In genomic region chr3:47781685-47782537, GRCh38 we compare ENCODE assay signal across 1 cellular context.
TF ChIP-seq lines count a peak whose summit lies in the region.

SMARCC1 (minus strand) TSS chr3:47781893; CDS start chr3:47781797, 96 bp downstream.

TF ChIP-seq in K562, 482 proteins besides CTCF, POLR2A, EP300 and RAD21 (continued from another document and continues in another):
- TF ChIP-seq ZNF318 (IDR thresholded peaks at IDR 0.05; ENCODE audit: borderline replicate concordance in 1 of 2, low read depth in 1 of 2) = no peak
- no peak for TF ChIP-seq MAFK (IDR thresholded peaks at IDR 0.05; ENCODE audit: low read length)
- peak; percentile 44; the same call in 1 of the 2 replicates for TF ChIP-seq MBD2 (IDR thresholded peaks at IDR 0.05; ENCODE audit: borderline replicate concordance, low read depth)
- no peak for TF ChIP-seq KAT2B (IDR thresholded peaks at IDR 0.05; ENCODE audit: low read depth, low read length)
- peak; percentile 80 for TF ChIP-seq U2AF1 (optimal IDR thresholded peaks at IDR 0.05; ENCODE audit: low read depth, low read length)
- TF ChIP-seq MEF2A (IDR thresholded peaks at IDR 0.05; ENCODE audit: control insufficient read depth, low read depth, low read length) = no peak
- no peak for TF ChIP-seq FOXO4 (CRISPR knock-in tag; IDR thresholded peaks at IDR 0.05)
- 0 out of 2 replicates have a peak, but pooled peaks have one; percentile 8 for TF ChIP-seq NR3C1 (CRISPR knock-in tag; IDR thresholded peaks at IDR 0.05)
- no peak for TF ChIP-seq PCBP2 (IDR thresholded peaks at IDR 0.05; ENCODE audit: low read depth, low read length, poor library complexity, severe bottlenecking)
- TF ChIP-seq KDM2B (CRISPR knock-in tag; IDR thresholded peaks at IDR 0.05) = no peak
- TF ChIP-seq SMARCB1 (IDR thresholded peaks at IDR 0.05; ENCODE audit: insufficient read length, low read depth) = no peak
- TF ChIP-seq FUS (optimal IDR thresholded peaks at IDR 0.05; ENCODE audit: low read depth, low read length) = peak; percentile 90
- TF ChIP-seq SMARCA5 (IDR thresholded peaks at IDR 0.05) = no peak
- no peak for TF ChIP-seq ILF3 (IDR thresholded peaks at IDR 0.05; ENCODE audit: borderline replicate concordance)
- TF ChIP-seq ZNF212 (CRISPR knock-in tag; IDR thresholded peaks at IDR 0.05) = no peak
- TF ChIP-seq ZKSCAN8 (CRISPR knock-in tag; IDR thresholded peaks at IDR 0.05) = no peak
- TF ChIP-seq ATF6 (CRISPR knock-in tag; IDR thresholded peaks at IDR 0.05) = peak; percentile 82
- 0 out of 2 replicates have a peak, but pooled peaks have one; percentile 11 for TF ChIP-seq ZNF384 (IDR thresholded peaks at IDR 0.05; ENCODE audit: low read depth, low read length)
- TF ChIP-seq BCLAF1 (IDR thresholded peaks at IDR 0.05; ENCODE audit: borderline replicate concordance in 1 of 2, control insufficient read depth in 1 of 2, low read depth in 2 of 2, low read length in 1 of 2) = peak in 1 of 2 experiments; percentile 62; a peak in 1 of 4 replicates
- TF ChIP-seq THAP7 (CRISPR knock-in tag; IDR thresholded peaks at IDR 0.05) = 0 out of 2 replicates have a peak, but pooled peaks have one; percentile 68
- peak; percentile 88 for TF ChIP-seq CXXC5 (CRISPR knock-in tag; IDR thresholded peaks at IDR 0.05)
- TF ChIP-seq BCOR (IDR thresholded peaks at IDR 0.05) = no peak
- no peak for TF ChIP-seq CBX2 (IDR thresholded peaks at IDR 0.05; ENCODE audit: insufficient read depth, low read length, poor library complexity, severe bottlenecking)
- TF ChIP-seq KLF6 (CRISPR knock-in tag; IDR thresholded peaks at IDR 0.05; ENCODE audit: borderline replicate concordance) = no peak
- TF ChIP-seq NELFE (IDR thresholded peaks at IDR 0.05; ENCODE audit: insufficient read depth, insufficient read length) = no peak
- no peak for TF ChIP-seq YBX1 (IDR thresholded peaks at IDR 0.05)
- TF ChIP-seq ZNF778 (CRISPR knock-in tag; IDR thresholded peaks at IDR 0.05) = no peak
- no peak for TF ChIP-seq NCOA6 (IDR thresholded peaks at IDR 0.05)
- TF ChIP-seq FOS (IDR thresholded peaks at IDR 0.05; ENCODE audit: extremely low read depth, insufficient read length) = no peak
- TF ChIP-seq ZNF431 (CRISPR knock-in tag; IDR thresholded peaks at IDR 0.05) = peak; percentile 83
- 0 out of 2 replicates have a peak, but pooled peaks have one; percentile 60 for TF ChIP-seq NR1H2 (CRISPR knock-in tag; IDR thresholded peaks at IDR 0.05)
- no peak for TF ChIP-seq ZNF507 (tag; conservative IDR thresholded peaks at IDR 0.05)
- no peak for TF ChIP-seq ZNF41 (CRISPR knock-in tag; conservative IDR thresholded peaks at IDR 0.05)
- TF ChIP-seq SREBF2 (CRISPR knock-in tag; IDR thresholded peaks at IDR 0.05) = no peak
- TF ChIP-seq SUPT5H (IDR thresholded peaks at IDR 0.05) = peak; percentile 97
- TF ChIP-seq SMAD4 (CRISPR knock-in tag; conservative IDR thresholded peaks at IDR 0.05) = peak; percentile 71
- no peak for TF ChIP-seq CEBPG (CRISPR knock-in tag; IDR thresholded peaks at IDR 0.05)
- TF ChIP-seq CEBPG (tag; conservative IDR thresholded peaks at IDR 0.05 in 1 of 2, IDR thresholded peaks at IDR 0.05 in 1 of 2) = no peak
- TF ChIP-seq ZBTB49 (CRISPR knock-in tag; IDR thresholded peaks at IDR 0.05; ENCODE audit: borderline replicate concordance) = no peak
- no peak for TF ChIP-seq DACH1 (IDR thresholded peaks at IDR 0.05; ENCODE audit: partially characterized antibody)
- TF ChIP-seq ERF (CRISPR knock-in tag; IDR thresholded peaks at IDR 0.05) = peak; percentile 53; the same call in 1 of the 2 replicates
